17 cellular contexts compared by ENCODE assay signal in the genomic region with DNA sequence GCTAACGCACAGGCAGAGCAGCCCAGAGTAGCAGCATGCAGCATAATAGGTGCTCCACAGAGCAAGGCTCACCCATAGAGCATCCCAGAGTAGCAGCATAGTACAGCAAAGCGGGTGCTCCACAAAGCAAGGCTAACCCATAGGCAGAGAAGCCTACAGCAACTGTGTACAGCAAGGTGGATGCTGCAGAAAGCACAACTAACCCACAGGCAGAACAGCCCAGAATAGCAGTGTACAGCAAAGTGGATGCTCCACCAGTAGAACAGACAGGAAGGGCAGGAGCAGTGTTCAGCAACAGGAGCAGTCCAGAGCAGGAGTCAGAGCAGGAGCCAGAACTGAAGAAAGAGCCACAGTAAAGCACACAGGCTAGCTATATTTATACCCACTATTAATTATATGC.
A peak's percentile ranks its signal among the peaks of the same experiment; 100 is the strongest.
DNase-seq lines count a peak whose midpoint lies in the region; ATAC-seq, FAIRE-seq and TF ChIP-seq lines count a peak whose summit lies in the region.
"Had no signal": no experiment of that assay in that cellular context is flagged by ENCODE, and none has a peak within 500 bp of the region (broad histone marks: within the 10 kb centered on the region; RNA-seq: fewer than 3 reads in every experiment).

No MANE protein-coding gene starts in this region.

- H3K36me3 ChIP-seq in HCT116 (ENCODE audit: control insufficient read depth in 1 of 2, insufficient read depth in 2 of 2, low read length in 2 of 2) (no peaks in the 10 kb centered on the region), Panc1 (ENCODE audit: control insufficient read depth, insufficient read depth, low read length) (no peaks in the 10 kb centered on the region), HepG2 (replicated peaks in 1 of 2; ENCODE audit: control insufficient read depth in 1 of 2, insufficient read depth in 2 of 2, low read length in 2 of 2) (no peaks in the 10 kb centered on the region)
- H3K36me3 ChIP-seq: HAP-1 had no signal

- DNase-seq in HCT116 (ENCODE audit: low read depth, low spot score) (no peak), HTR-8/SVneo (ENCODE audit: insufficient read length, low spot score) (no peak), Panc1 (ENCODE audit: low read depth, low spot score) (no peak), HepG2 (ENCODE audit: low spot score) (no peak), NCI-H1694 treated with DMSO at 0.1 percent for 48 hours (lab: John Stamatoyannopoulos, UW) (no peak), 8988T (no peak), iPS-NIHi11 (ENCODE audit: low spot score) (no peak)
- DNase-seq: CD8-positive, alpha-beta T cell; COR-L47; DMS153; DMS79 treated with DMSO at 0.1 percent for 48 hours had no signal

- no peak overlapping the region for H3K4me2 ChIP-seq in HCT116 (ENCODE audit: low read length)
- no peak overlapping the region for H3K4me2 ChIP-seq in HepG2 (ENCODE audit: low read depth, low read length)

- H3K9me2 ChIP-seq in HCT116 (ENCODE audit: insufficient read depth), result no peaks in the 10 kb centered on the region

- TF ChIP-seq CTCF in HCT116 (IDR thresholded peaks at IDR 0.05 in 2 of 3, conservative IDR thresholded peaks at IDR 0.05 in 1 of 3; ENCODE audit: borderline replicate concordance in 1 of 3, insufficient read depth in 1 of 3, low read depth in 2 of 3, low read length in 2 of 3) (no peak), Panc1 (IDR thresholded peaks at IDR 0.05) (no peak), HepG2 (CRISPR knock-in tag; IDR thresholded peaks at IDR 0.05) (no peak)

- 6% methylated on average over 2 of the region's 2 CpGs for WGBS in HepG2 (ENCODE audit: low lambda C conversion rate)

- H3K4me3 ChIP-seq in HCT116 (replicated peaks in 1 of 2; ENCODE audit: low read depth in 1 of 2, low read length in 2 of 2) (no peak overlapping the region), Panc1 (ENCODE audit: low read depth in 2 of 2, low read length in 2 of 2) (no peak overlapping the region), HepG2 (replicated peaks in 1 of 3; ENCODE audit: insufficient read depth in 1 of 3, low read depth in 2 of 3, low read length in 3 of 3) (no peak overlapping the region)
- H3K4me3 ChIP-seq: HAP-1 had no signal

- CTCF ChIA-PET in HCT116 (lab: Charles Lee), result no interaction called here
- CTCF ChIA-PET in Panc1 (lab: Charles Lee), result interaction anchor here (0.5 kb wide), 1 partner anchor 800 kb away, joined by 7 read pairs; no protein-coding TSS in a partner anchor
- CTCF ChIA-PET in HepG2 (lab: Yijun Ruan, JAX; ENCODE audit: low intra/inter-chr PET ratio, low total read pairs), result no interaction called here

- peaks cover 0 to 9% of the 10 kb centered on the region in 2 experiments; a peak in 2 of 4 replicates for H3K4me1 ChIP-seq in HCT116 (ENCODE audit: control insufficient read depth in 1 of 2, insufficient read depth in 2 of 2, low read length in 2 of 2)
- H3K4me1 ChIP-seq in Panc1 (ENCODE audit: control insufficient read depth, insufficient read depth, low read length), result no peaks in the 10 kb centered on the region
- no peaks in the 10 kb centered on the region for H3K4me1 ChIP-seq in HepG2 (ENCODE audit: insufficient read depth, low read length)
- H3K4me1 ChIP-seq: HAP-1 had no signal

- RAD21 ChIA-PET in HCT116 (lab: Charles Lee; ENCODE audit: low non-redundant PET in 1 of 2, low total read pairs in 2 of 2, uncharacterized antibody in 2 of 2, unreplicated experiment in 2 of 2), result no interaction called here

- peak; percentile 54; the same call in 1 of the 2 replicates for ATAC-seq in HCT116
- peak; percentile 71 for ATAC-seq in Panc1
- peak; percentile 56; the same call in 2 of the 3 replicates for ATAC-seq in HepG2
- ATAC-seq: CD8-positive, alpha-beta T cell had no signal

- BruUV-seq in HCT116 (replicated peaks; lab: Mats Ljungman, UMichigan) (no TSS peak), Panc1 (replicated peaks; lab: Mats Ljungman, UMichigan) (no TSS peak), HepG2 (replicated peaks; lab: Mats Ljungman, UMichigan) (no TSS peak)

- in situ Hi-C loops in Panc1 (cut with HindIII; ENCODE audit: low pct_unique_long_range_greater_than_20kb, low sequenced_read_pairs) (no loop called here), HepG2 (cut with HindIII; ENCODE audit: extremely low pct_ligation_motif_present, low pct_unique_long_range_greater_than_20kb) (no loop called here)

- FAIRE-seq in HTR-8/SVneo (lab: Jason Lieb, UNC) (peak; percentile 65), HepG2 (lab: Jason Lieb, UNC) (no peak)
- FAIRE-seq: D721Med, G401.6, GM12891, H1 had no signal

- H3K9ac ChIP-seq in HCT116 (ENCODE audit: low read length) (no peak overlapping the region), HepG2 (ENCODE audit: insufficient read depth, low read depth, low read length) (no peak overlapping the region)

- H3K79me2 ChIP-seq in HCT116 (ENCODE audit: insufficient read depth, low read length) (no peaks in the 10 kb centered on the region), HepG2 (ENCODE audit: insufficient read depth, low read length) (no peaks in the 10 kb centered on the region)

- intact Hi-C loops in HCT116 (cut with micrococcal nuclease), result no loop called here
- intact Hi-C loops in Panc1 (cut with micrococcal nuclease; ENCODE audit: unreplicated experiment), result no loop called here
- intact Hi-C loops in HepG2 (cut with micrococcal nuclease; ENCODE audit: unreplicated experiment), result no loop called here

- H2AFZ ChIP-seq in HCT116 (ENCODE audit: low read depth, low read length, poor library complexity, severe bottlenecking) (no peak overlapping the region), HepG2 (ENCODE audit: low read length) (no peak overlapping the region)

- TF ChIP-seq POLR2A in HCT116 (IDR thresholded peaks at IDR 0.05; ENCODE audit: borderline replicate concordance, extremely low read depth, insufficient read depth, insufficient read length), result no peak
- TF ChIP-seq POLR2A in HepG2 (IDR thresholded peaks at IDR 0.05; ENCODE audit: insufficient read depth in 1 of 2, low read depth in 2 of 2, low read length in 2 of 2), result no peak

- H3K27me3 ChIP-seq in HCT116 (ENCODE audit: insufficient read depth, low read length) (no peaks in the 10 kb centered on the region), Panc1 (ENCODE audit: control insufficient read depth, insufficient read depth, low read length) (no peaks in the 10 kb centered on the region), HepG2 (ENCODE audit: control insufficient read depth in 1 of 2, insufficient read depth in 2 of 2, low read length in 2 of 2) (no peaks in the 10 kb centered on the region)

- H3K9me3 ChIP-seq in HCT116 (ENCODE audit: control insufficient read depth in 1 of 2, insufficient read depth in 1 of 2, low read depth in 1 of 2, low read length in 2 of 2), result peaks cover 0 to 10% of the 10 kb centered on the region in 2 experiments; a peak in 1 of 4 replicates
- peaks cover 8% of the 10 kb centered on the region; the same call in 1 of the 2 replicates for H3K9me3 ChIP-seq in Panc1 (ENCODE audit: control insufficient read depth, insufficient read depth, low read depth, low read length)
- H3K9me3 ChIP-seq in HepG2 (ENCODE audit: low read length), result peaks cover 33% of the 10 kb centered on the region

- TF ChIP-seq EP300 in HepG2 (IDR thresholded peaks at IDR 0.05; ENCODE audit: low read depth in 2 of 2, low read length in 2 of 2), result no peak
- TF ChIP-seq EP300 in HepG2 (CRISPR knock-in tag; IDR thresholded peaks at IDR 0.05; ENCODE audit: borderline replicate concordance), result no peak

- H3K27ac ChIP-seq in HCT116 (ENCODE audit: low read depth, low read length) (no peak overlapping the region), Panc1 (ENCODE audit: low read length) (no peak overlapping the region), HepG2 (ENCODE audit: extremely low read length, insufficient read depth, low read length) (no peak overlapping the region)
- H3K27ac ChIP-seq: HL-60 had no signal

- no peaks in the 10 kb centered on the region for H4K20me1 ChIP-seq in HCT116 (ENCODE audit: insufficient read depth)
- no peaks in the 10 kb centered on the region for H4K20me1 ChIP-seq in HepG2 (ENCODE audit: insufficient read depth, low read length)

- POLR2A ChIA-PET in HCT116 (lab: Charles Lee) (no interaction called here), Panc1 (lab: Charles Lee) (interaction anchor here (1.1 kb wide), 1 partner anchor 18 kb away, joined by 3 read pairs; a partner anchor contains a TSS), HepG2 (lab: Yijun Ruan, JAX) (no interaction called here)

- no peak for TF ChIP-seq RAD21 in HCT116 (IDR thresholded peaks at IDR 0.05; ENCODE audit: low read depth)
- no peak for TF ChIP-seq RAD21 in HepG2 (CRISPR knock-in tag; IDR thresholded peaks at IDR 0.05)

TF ChIP-seq in HCT116, 20 proteins besides CTCF, POLR2A, EP300 and RAD21 (continues in another document):
- no peak for TF ChIP-seq EZH2 (IDR thresholded peaks at IDR 0.05)
- TF ChIP-seq FOSL1 (IDR thresholded peaks at IDR 0.05; ENCODE audit: low read depth), result no peak
- TF ChIP-seq SP1 (IDR thresholded peaks at IDR 0.05; ENCODE audit: low read depth), result no peak
- no peak for TF ChIP-seq ZNF274 (IDR thresholded peaks at IDR 0.05; ENCODE audit: low read depth, low read length)
- no peak for TF ChIP-seq SRF (IDR thresholded peaks at IDR 0.05; ENCODE audit: low read depth)
- no peak for TF ChIP-seq TCF7L2 (IDR thresholded peaks at IDR 0.05; ENCODE audit: borderline replicate concordance, extremely low read depth, insufficient read depth, insufficient read length)
- TF ChIP-seq ZFX (IDR thresholded peaks at IDR 0.05), result no peak
- no peak for TF ChIP-seq YY1 (IDR thresholded peaks at IDR 0.05; ENCODE audit: extremely low read depth, insufficient replicate concordance, low read depth, low read length)
- no peak for TF ChIP-seq CEBPB (IDR thresholded peaks at IDR 0.05; ENCODE audit: low read depth)

TF ChIP-seq in HepG2, 621 proteins besides CTCF, POLR2A, EP300 and RAD21 (continues in another document):
- TF ChIP-seq RNF219 (CRISPR knock-in tag; IDR thresholded peaks at IDR 0.05) (no peak), ZNF674 (CRISPR knock-in tag; IDR thresholded peaks at IDR 0.05; ENCODE audit: low read depth) (no peak), POLR2G (IDR thresholded peaks at IDR 0.05; ENCODE audit: low read depth, low read length) (no peak)
